In genomic region chrX:69152398-69152797, GRCh38 we compare ENCODE assay signal across 13 cellular contexts. TPM values are rescaled to one million over a fixed set of nuclear protein-coding genes. Genes with fewer than 3 reads are reported as not detected.
DNase-seq lines count a peak whose midpoint lies in the region; ATAC-seq, FAIRE-seq and TF ChIP-seq lines count a peak whose summit lies in the region.
"Had no signal": no experiment of that assay in that cellular context is flagged by ENCODE, and none has a peak within 500 bp of the region (broad histone marks: within the 10 kb centered on the region; RNA-seq: fewer than 3 reads in every experiment).

No MANE protein-coding gene starts in this region.

- peaks cover 4 to 24% (median 20%) of the 10 kb centered on the region in 4 experiments; a peak in 6 of 7 replicates for H3K4me1 ChIP-seq in H1 (replicated peaks in 1 of 4; ENCODE audit: control insufficient read depth in 3 of 4, insufficient read depth in 4 of 4, low read length in 3 of 4)
- peaks cover 8% of the 10 kb centered on the region in 2 experiments for H3K4me1 ChIP-seq in trophoblast cell (ENCODE audit: control insufficient read depth in 1 of 2, insufficient read depth in 2 of 2, low read length in 2 of 2)
- no peaks in the 10 kb centered on the region for H3K4me1 ChIP-seq in kidney (ENCODE audit: control insufficient read depth in 1 of 2, insufficient read depth in 1 of 2, low read depth in 1 of 2, low read length in 2 of 2)

- H4K12ac ChIP-seq in trophoblast cell (ENCODE audit: low read depth, low read length), result no peak overlapping the region

- no peak overlapping the region for H3K27ac Mint-ChIP-seq in activated T-cell treated with anti-CD3 and anti-CD28 coated beads, Interleukin-2, amount 50 U/mL, for 72 hours
- H3K27ac Mint-ChIP-seq: activated T-helper 1 cell treated with anti-CD3 and anti-CD28 coated beads, Interleukin-12 subunit alpha, Interleukin-12 subunit beta, Interleukin-2, Interleukin-4 antibody, amounts not matched to agents 30 ng/mL and 10 ng/mL and 1 ng/mL, durations not matched to agents 14 hours and 24 hours and 36 hours had no signal

- H3K79me2 ChIP-seq in H1 (ENCODE audit: control insufficient read depth in 1 of 2, insufficient read depth in 2 of 2, low read length in 2 of 2) (no peaks in the 10 kb centered on the region), trophoblast cell (ENCODE audit: control insufficient read depth, insufficient read depth, low read length, poor library complexity) (no peaks in the 10 kb centered on the region)

- no peaks in the 10 kb centered on the region for H3K36me3 Mint-ChIP-seq in activated T-cell treated with anti-CD3 and anti-CD28 coated beads, Interleukin-2, amount 50 U/mL, for 72 hours (ENCODE audit: insufficient read depth in 2 of 2)

- H3K79me1 ChIP-seq in H1 (ENCODE audit: low read depth, low read length) (no peaks in the 10 kb centered on the region), trophoblast cell (ENCODE audit: low read length) (no peaks in the 10 kb centered on the region)

- H3K23me2 ChIP-seq in H1 (ENCODE audit: low read depth, low read length), result peaks cover 1% of the 10 kb centered on the region; the same call in 1 of the 2 replicates

- no peak overlapping the region for H3K4me2 ChIP-seq in H1 (ENCODE audit: insufficient read depth in 1 of 2, low read depth in 2 of 2, low read length in 2 of 2)
- H3K4me2 ChIP-seq in trophoblast cell (ENCODE audit: low read length), result no peak overlapping the region

- no peaks in the 10 kb centered on the region for H3K9me3 ChIP-seq in H1 (ENCODE audit: insufficient read depth in 2 of 2, low read depth in 1 of 2, low read length in 1 of 2)
- H3K9me3 ChIP-seq in trophoblast cell (ENCODE audit: insufficient read depth, low read depth, low read length), result no peaks in the 10 kb centered on the region
- no peaks in the 10 kb centered on the region for H3K9me3 ChIP-seq in kidney (ENCODE audit: control insufficient read depth in 1 of 2, low read length in 2 of 2)
- H3K9me3 ChIP-seq: tibial nerve had no signal

- H3K9ac ChIP-seq in H1 (replicated peaks in 1 of 4; ENCODE audit: extremely low read depth in 1 of 4, low read depth in 3 of 4, low read length in 3 of 4) (no peak overlapping the region), trophoblast cell (ENCODE audit: low read length) (no peak overlapping the region), kidney (ENCODE audit: low read length in 2 of 2) (no peak overlapping the region)

- no peak overlapping the region for H2BK15ac ChIP-seq in H1 (ENCODE audit: low read length)

- peaks cover 22% of the 10 kb centered on the region for H3K27me3 Mint-ChIP-seq in activated T-cell treated with anti-CD3 and anti-CD28 coated beads, Interleukin-2, amount 50 U/mL, for 72 hours (ENCODE audit: low read depth)

- TF ChIP-seq RAD21 in H1 (IDR thresholded peaks at IDR 0.05 in 1 of 2, conservative IDR thresholded peaks at IDR 0.05 in 1 of 2; ENCODE audit: low read depth in 2 of 2, low read length in 2 of 2), result no peak

- H3K9me3 Mint-ChIP-seq in activated T-cell treated with anti-CD3 and anti-CD28 coated beads, Interleukin-2, amount 50 U/mL, for 72 hours, result no peaks in the 10 kb centered on the region
- H3K9me3 Mint-ChIP-seq: activated T-helper 1 cell treated with anti-CD3 and anti-CD28 coated beads, Interleukin-12 subunit alpha, Interleukin-12 subunit beta, Interleukin-2, Interleukin-4 antibody, amounts not matched to agents 30 ng/mL and 10 ng/mL and 1 ng/mL, durations not matched to agents 14 hours and 24 hours and 36 hours had no signal

- FAIRE-seq in H1 (lab: Jason Lieb, UNC) (no peak), kidney (lab: Jason Lieb, UNC) (no peak)
- FAIRE-seq: keratinocyte had no signal

- peak overlapping the region; percentile 50; the same call in 1 of the 2 replicates for H2BK12ac ChIP-seq in H1 (ENCODE audit: low read depth, low read length)
- H2BK12ac ChIP-seq in trophoblast cell (ENCODE audit: low read length), result no peak overlapping the region

- no peaks in the 10 kb centered on the region for H3K4me1 Mint-ChIP-seq in activated T-cell treated with anti-CD3 and anti-CD28 coated beads, Interleukin-2, amount 50 U/mL, for 72 hours (ENCODE audit: low read depth)

- no peak for TF ChIP-seq POLR2A in H1 (IDR thresholded peaks at IDR 0.05; ENCODE audit: control extremely low read depth in 1 of 2, low read depth in 2 of 2, low read length in 2 of 2)

- H3K56ac ChIP-seq in H1 (replicated peaks; ENCODE audit: insufficient read length, low read depth, low read length), result no peak overlapping the region

- H2BK120ac ChIP-seq in H1 (replicated peaks; ENCODE audit: low read depth, low read length), result peak overlapping the region; percentile 22
- H2BK120ac ChIP-seq in trophoblast cell (ENCODE audit: insufficient read depth, low read length, poor library complexity), result no peak overlapping the region

- H3K36me3 ChIP-seq in H1 (ENCODE audit: control insufficient read depth in 2 of 4, insufficient read depth in 4 of 4, low read length in 3 of 4), result no peaks in the 10 kb centered on the region
- no peaks in the 10 kb centered on the region for H3K36me3 ChIP-seq in trophoblast cell (ENCODE audit: control insufficient read depth in 1 of 2, insufficient read depth in 2 of 2, low read length in 2 of 2)
- H3K36me3 ChIP-seq in kidney (ENCODE audit: control insufficient read depth in 1 of 2, insufficient read depth in 2 of 2, low read length in 2 of 2), result no peaks in the 10 kb centered on the region
- H3K36me3 ChIP-seq: tibial nerve had no signal

- peak overlapping the region; percentile 54 for H4K91ac ChIP-seq in H1 (replicated peaks; ENCODE audit: insufficient read length, low read length)
- H4K91ac ChIP-seq in trophoblast cell (ENCODE audit: low read depth, low read length), result no peak overlapping the region

- H4K5ac ChIP-seq in H1 (ENCODE audit: insufficient read length, low read depth, low read length), result no peak overlapping the region

- H4K20me1 ChIP-seq in H1 (replicated peaks in 1 of 2; ENCODE audit: control insufficient read depth in 1 of 2, insufficient read depth in 2 of 2, low read length in 2 of 2), result no peaks in the 10 kb centered on the region

- no peak overlapping the region for H4K8ac ChIP-seq in H1 (ENCODE audit: extremely low read depth, insufficient read depth, low read length)
- no peak overlapping the region for H4K8ac ChIP-seq in trophoblast cell (ENCODE audit: low read depth, low read length)

- no peak for ATAC-seq in GM18502 (IDR thresholded peaks at IDR 0.05; ENCODE audit: poor library complexity, unreplicated experiment)
- no peak for ATAC-seq in activated T-cell treated with anti-CD3 and anti-CD28 coated beads, Interleukin-2, amount 50 U/mL, for 72 hours (replicated peaks in 1 of 2)
- no peak for ATAC-seq in HG03135 (IDR thresholded peaks at IDR 0.05; ENCODE audit: unreplicated experiment)

- H3K27ac ChIP-seq in H1 (ENCODE audit: low read depth, low read length), result no peak overlapping the region
- no peak overlapping the region for H3K27ac ChIP-seq in trophoblast cell (ENCODE audit: low read depth, low read length)
- no peak overlapping the region for H3K27ac ChIP-seq in kidney (ENCODE audit: low read depth in 2 of 2, low read length in 2 of 2)
- H3K27ac ChIP-seq: SK-N-MC had no signal

- H3K4me3 Mint-ChIP-seq in activated T-cell treated with anti-CD3 and anti-CD28 coated beads, Interleukin-2, amount 50 U/mL, for 72 hours, result no peak overlapping the region
- H3K4me3 Mint-ChIP-seq: activated T-helper 1 cell treated with anti-CD3 and anti-CD28 coated beads, Interleukin-12 subunit alpha, Interleukin-12 subunit beta, Interleukin-2, Interleukin-4 antibody, amounts not matched to agents 30 ng/mL and 10 ng/mL and 1 ng/mL, durations not matched to agents 14 hours and 24 hours and 36 hours had no signal

- no peak for TF ChIP-seq EP300 in H1 (IDR thresholded peaks at IDR 0.05; ENCODE audit: borderline replicate concordance in 1 of 2, low read depth in 2 of 2, low read length in 2 of 2)

- H3K4me3 ChIP-seq in H1 (ENCODE audit: extremely low read depth in 1 of 4, insufficient read depth in 2 of 4, low read depth in 3 of 4, low read length in 4 of 4) (no peak overlapping the region), trophoblast cell (ENCODE audit: low read depth, low read length) (no peak overlapping the region), kidney (ENCODE audit: low read length in 2 of 2) (no peak overlapping the region)
- H3K4me3 ChIP-seq: SK-N-MC, tibial nerve had no signal

- POLR2A ChIA-PET in H1 (lab: Charles Lee; ENCODE audit: partially characterized antibody), result interaction anchor here (1.4 kb wide), 1 partner anchor 11 kb away, joined by 3 read pairs; no protein-coding TSS in a partner anchor

- 67% methylated on average over 1 of the region's 1 CpG; no CpG with 5 or more reads in 1 of the 2 experiments for WGBS in H1 (ENCODE audit: extremely low coverage in 1 of 2, insufficient coverage in 1 of 2, insufficient read length in 1 of 2, insufficient replicate concordance in 2 of 2, low coverage in 1 of 2, low lambda C conversion rate in 2 of 2, missing lambda C conversion rate in 1 of 2), 2 experiments
- no CpG with 5 or more reads among the region's 1 CpG for WGBS in trophoblast cell (ENCODE audit: extremely low coverage, insufficient coverage, insufficient read length)

- H3K14ac ChIP-seq in H1 (ENCODE audit: insufficient read length) (no peak overlapping the region), trophoblast cell (ENCODE audit: low read length) (no peak overlapping the region)

- H3K27me3 ChIP-seq in H1 (replicated peaks in 1 of 4; ENCODE audit: control insufficient read depth in 3 of 4, extremely low read depth in 1 of 4, insufficient read depth in 3 of 4, low read length in 3 of 4) (no peaks in the 10 kb centered on the region), trophoblast cell (ENCODE audit: insufficient read depth, low read length) (no peaks in the 10 kb centered on the region)

- H2BK5ac ChIP-seq in H1 (ENCODE audit: low read depth, low read length), result no peak overlapping the region
- H2BK5ac ChIP-seq in trophoblast cell (ENCODE audit: low read depth, low read length, poor library complexity), result no peak overlapping the region

- H2AFZ ChIP-seq in H1 (ENCODE audit: low read length) (no peak overlapping the region), trophoblast cell (ENCODE audit: insufficient read depth, low read length, poor library complexity) (no peak overlapping the region)

- TF ChIP-seq CTCF in H1 (IDR thresholded peaks at IDR 0.05; ENCODE audit: control extremely low read depth in 1 of 3, insufficient read depth in 1 of 3, low read depth in 1 of 3, low read length in 3 of 3) (no peak), kidney (IDR thresholded peaks at IDR 0.05; ENCODE audit: borderline replicate concordance, extremely low read depth, insufficient read depth) (no peak)

- H2AK5ac ChIP-seq in H1 (ENCODE audit: low read depth, low read length) (no peak overlapping the region), trophoblast cell (ENCODE audit: low read length) (no peak overlapping the region)

- CTCF ChIA-PET in H1 (lab: Charles Lee; ENCODE audit: partially characterized antibody), result interaction anchor here (1.0 to 1.8 kb wide), 3 partner anchors 13 to 112 kb away, joined by 3 to 5 read pairs (median 3); partner anchors contain the start of gene PJA1

- intact Hi-C loops in kidney (cut with DNase I), result no loop called here

- H3K23ac ChIP-seq in H1 (ENCODE audit: insufficient read length) (no peak overlapping the region), trophoblast cell (ENCODE audit: low read length) (no peak overlapping the region)

- DNase-seq in ELF-1 (ENCODE audit: low read depth, low spot score) (peak; percentile 69), NCI-H2196 (lab: John Stamatoyannopoulos, UW; ENCODE audit: unreplicated experiment) (peak; percentile 24), H1 (ENCODE audit: low read depth in 1 of 2, low spot score in 2 of 2) (no peak), trophoblast cell (peak; percentile 74 to 79), kidney (no peak)
- no peak for DNase-seq in activated T-cell treated with anti-CD3 and anti-CD28 coated beads, Interleukin-2, amount 50 U/mL, for 72 hours
- DNase-seq: effector CD8-positive, alpha-beta T cell had no signal

- H2BK20ac ChIP-seq in H1 (ENCODE audit: low read length), result peak overlapping the region; percentile 90; the same call in 1 of the 2 replicates

- no peak overlapping the region for H3K18ac ChIP-seq in H1 (ENCODE audit: extremely low read depth, low read length)
- no peak overlapping the region for H3K18ac ChIP-seq in trophoblast cell (ENCODE audit: low read length)

- H3K4ac ChIP-seq in H1 (replicated peaks; ENCODE audit: insufficient read length, low read depth, low read length) (no peak overlapping the region), trophoblast cell (ENCODE audit: low read depth, low read length) (no peak overlapping the region)

RNA-seq across cellular contexts. Expression of gene PJA1, which starts 12.9 kb away (rescaled TPM):
- total RNA-seq in H1 (2021; fragmentation: NEBNext Ultra II Directional; extraction: Animal tissue kit (Norgen Biotek cat#: 25700)), result 34.9 and 37.0 TPM in 2 replicates
- polyA plus RNA-seq in H1 (2011; rRNA removed), result 25.7 and 26.8 TPM in 2 replicates
- 33.0 TPM for polyA plus RNA-seq in H1 (2011; cell fraction: cytosol; rRNA removed)
- 28.4 TPM for polyA plus RNA-seq in H1 (2011; cell fraction: nucleus; rRNA removed)
- 39.6 to 41.5 TPM (median 40.5 TPM) in 4 replicates for polyA plus RNA-seq in H1 (2012, experiment 1 of 2)
- 18.2 TPM for polyA plus RNA-seq in H1 (2012, experiment 2 of 2)
- 39.3 TPM for polyA plus RNA-seq in H1 (2013, experiment 1 of 2)
- polyA plus RNA-seq in H1 (2013, experiment 2 of 2), result 40.0 TPM
- 34.9 and 41.8 TPM in 2 replicates for polyA minus RNA-seq in H1 (2011; rRNA and poly(A)+ RNA removed)
- 12.9 TPM for polyA minus RNA-seq in H1 (2011; cell fraction: cytosol; rRNA and poly(A)+ RNA removed)
- 9.8 TPM for polyA minus RNA-seq in H1 (2011; cell fraction: nucleus; rRNA and poly(A)+ RNA removed)
- 36.2 and 41.6 TPM in 2 replicates for polyA plus RNA-seq in trophoblast cell (2013)
- total RNA-seq in activated T-cell treated with anti-CD3 and anti-CD28 coated beads, Interleukin-2, amount 50 U/mL, for 72 hours, result 10 to 100 TPM; 26.3 to 27.4 TPM
- total RNA-seq in kidney, result 29.9 TPM
- polyA plus RNA-seq in kidney (ENCODE audit: insufficient read depth, low read depth, low replicate concordance), result 27.1 TPM

Comparison
In these comparisons a context has a peak if more than half of its experiments do, and no peak if none do; other contexts are left out.
1. DNase-seq: peak in ELF-1 (single experiment), NCI-H2196 (single experiment) and trophoblast cell (2 of 2); none in H1 (0 of 2), activated T-cell treated with anti-CD3 and anti-CD28 coated beads, Interleukin-2, amount 50 U/mL, for 72 hours (0 of 2) and kidney (single experiment).